24 cellular contexts compared by ENCODE assay signal in the genomic region with DNA sequence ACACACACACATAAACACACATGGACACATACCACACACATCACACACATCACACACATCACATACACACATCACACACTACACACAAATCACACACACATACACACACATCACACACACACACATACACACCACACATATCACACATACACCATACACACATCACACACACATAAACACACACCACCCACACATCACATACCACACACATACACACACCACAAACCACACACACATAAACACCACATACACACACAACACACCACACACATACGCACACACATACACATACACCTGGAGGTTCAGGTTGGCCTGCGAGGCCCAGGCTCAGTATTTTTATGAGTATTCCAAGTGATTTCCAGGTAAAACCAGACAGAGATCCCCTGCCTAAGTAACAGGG.
"Had no signal": no experiment of that assay in that cellular context is flagged by ENCODE, and none has a peak within 500 bp of the region (broad histone marks: within the 10 kb centered on the region; RNA-seq: fewer than 3 reads in every experiment).

No MANE protein-coding gene starts in this region.

- H3K9me3 Mint-ChIP-seq: activated CD4-positive, alpha-beta memory T cell treated with anti-CD3 and anti-CD28 coated beads, Interleukin-2, amount 10 ng/mL, durations not matched to agents 7 days and 5 days; activated naive CD4-positive, alpha-beta T cell treated with anti-CD3 and anti-CD28 coated beads, Interleukin-2, amount 10 ng/mL, durations not matched to agents 7 days and 5 days; activated naive CD8-positive, alpha-beta T cell treated with anti-CD3 and anti-CD28 coated beads for 36 hours; activated T-cell treated with anti-CD3 and anti-CD28 coated beads, Interleukin-2, amount 50 U/mL, for 72 hours; activated T-helper 2 cell treated with anti-CD3 and anti-CD28 coated beads, Interferon-gamma antibody, Interleukin-2, Interleukin-4, amounts not matched to agents 10 μg/mL and 5 μg/mL and 100 μg/mL, durations not matched to agents 14 hours and 24 hours and 36 hours had no signal

- H3K9me3 ChIP-seq: Peyer's patch, SJCRH30, SK-N-SH had no signal

- H3K4me3 Mint-ChIP-seq: activated CD4-positive, alpha-beta memory T cell treated with anti-CD3 and anti-CD28 coated beads, Interleukin-2, amount 10 ng/mL, durations not matched to agents 7 days and 5 days; activated CD4-positive, alpha-beta T cell treated with anti-CD3 and anti-CD28 coated beads for 36 hours; activated naive CD4-positive, alpha-beta T cell treated with anti-CD3 and anti-CD28 coated beads, Interleukin-2, amount 10 ng/mL, durations not matched to agents 7 days and 5 days; activated naive CD8-positive, alpha-beta T cell treated with anti-CD3 and anti-CD28 coated beads for 36 hours; activated T-cell treated with anti-CD3 and anti-CD28 coated beads, Interleukin-2, amount 50 U/mL, for 72 hours had no signal

- H3K27ac ChIP-seq: Peyer's patch, RWPE1, SJCRH30, VCaP had no signal

- H3K4me3 ChIP-seq: Peyer's patch, SJCRH30 had no signal

- H3K36me3 Mint-ChIP-seq: activated naive CD4-positive, alpha-beta T cell treated with anti-CD3 and anti-CD28 coated beads, Interleukin-2, amount 10 ng/mL, durations not matched to agents 7 days and 5 days; activated naive CD8-positive, alpha-beta T cell treated with anti-CD3 and anti-CD28 coated beads for 36 hours had no signal

- H3K4me1 ChIP-seq: Peyer's patch had no signal

- DNase-seq: activated CD4-positive, alpha-beta memory T cell treated with anti-CD3 and anti-CD28 coated beads, Interleukin-2, amount 10 ng/mL, durations not matched to agents 7 days and 5 days; activated CD4-positive, alpha-beta T cell treated with anti-CD3 and anti-CD28 coated beads for 36 hours; activated CD4-positive, alpha-beta T cell treated with anti-CD3 and anti-CD28 coated beads, Interleukin-2, amount 50 U/mL, for 1 hour; activated CD8-positive, alpha-beta memory T cell treated with anti-CD3 and anti-CD28 coated beads, Interleukin-2, amount 50 U/mL, for 4 hours; activated gamma-delta T cell treated with Interleukin-2 at 50 U/mL for 16 hours; activated naive CD4-positive, alpha-beta T cell treated with anti-CD3 and anti-CD28 coated beads, Interleukin-2, amount 10 ng/mL, durations not matched to agents 7 days and 5 days; activated naive CD8-positive, alpha-beta T cell treated with anti-CD3 and anti-CD28 coated beads for 36 hours; activated T-cell treated with anti-CD3 and anti-CD28 coated beads, Interleukin-2, amount 50 U/mL, for 72 hours; caudate nucleus; NCI-H1092; NCI-H1417; NCI-H1694 treated with DMSO at 0.1 percent for 48 hours; NCI-H2029 treated with DMSO at 0.1 percent for 48 hours; NCI-H510A treated with DMSO at 0.1 percent for 48 hours; NCI-H69; NK-92 treated with Interleukin-12 subunit alpha and Interleukin-12 subunit beta, amount 100 ng/mL, for 24 hours; Peyer's patch; Right ventricle myocardium superior; SJCRH30; SK-N-SH; T-helper 1 cell had no signal

- H3K27ac Mint-ChIP-seq: activated CD4-positive, alpha-beta memory T cell treated with anti-CD3 and anti-CD28 coated beads, Interleukin-2, amount 10 ng/mL, durations not matched to agents 7 days and 5 days; activated CD4-positive, alpha-beta T cell treated with anti-CD3 and anti-CD28 coated beads for 36 hours; activated naive CD4-positive, alpha-beta T cell treated with anti-CD3 and anti-CD28 coated beads, Interleukin-2, amount 10 ng/mL, durations not matched to agents 7 days and 5 days; activated naive CD8-positive, alpha-beta T cell treated with anti-CD3 and anti-CD28 coated beads for 36 hours; activated T-cell treated with anti-CD3 and anti-CD28 coated beads, Interleukin-2, amount 50 U/mL, for 72 hours; activated T-helper 2 cell treated with anti-CD3 and anti-CD28 coated beads, Interferon-gamma antibody, Interleukin-2, Interleukin-4, amounts not matched to agents 10 μg/mL and 5 μg/mL and 100 μg/mL, durations not matched to agents 14 hours and 24 hours and 36 hours had no signal

- H3K4me2 ChIP-seq: SK-N-SH had no signal

- H3K9ac ChIP-seq: SK-N-SH had no signal

- H3K36me3 ChIP-seq: Peyer's patch, SJCRH30 had no signal

- H3K4me1 Mint-ChIP-seq: activated CD4-positive, alpha-beta memory T cell treated with anti-CD3 and anti-CD28 coated beads, Interleukin-2, amount 10 ng/mL, durations not matched to agents 7 days and 5 days; activated CD4-positive, alpha-beta T cell treated with anti-CD3 and anti-CD28 coated beads for 36 hours; activated naive CD4-positive, alpha-beta T cell treated with anti-CD3 and anti-CD28 coated beads, Interleukin-2, amount 10 ng/mL, durations not matched to agents 7 days and 5 days; activated naive CD8-positive, alpha-beta T cell treated with anti-CD3 and anti-CD28 coated beads for 36 hours had no signal

- H3K27me3 ChIP-seq: Peyer's patch, SJCRH30 had no signal

- H3K27me3 Mint-ChIP-seq: activated CD4-positive, alpha-beta memory T cell treated with anti-CD3 and anti-CD28 coated beads, Interleukin-2, amount 10 ng/mL, durations not matched to agents 7 days and 5 days; activated CD4-positive, alpha-beta T cell treated with anti-CD3 and anti-CD28 coated beads for 36 hours; activated naive CD4-positive, alpha-beta T cell treated with anti-CD3 and anti-CD28 coated beads, Interleukin-2, amount 10 ng/mL, durations not matched to agents 7 days and 5 days; activated naive CD8-positive, alpha-beta T cell treated with anti-CD3 and anti-CD28 coated beads for 36 hours had no signal

- ATAC-seq: activated CD4-positive, alpha-beta T cell treated with anti-CD3 and anti-CD28 coated beads for 36 hours; activated T-cell treated with anti-CD3 and anti-CD28 coated beads, Interleukin-2, amount 50 U/mL, for 72 hours had no signal
